ENCODE assay signal across 1 cellular context in genomic region chr2:127439343-127439742, GRCh38.
TF ChIP-seq lines count a peak whose summit lies in the region.

No MANE protein-coding gene starts in this region.

TF ChIP-seq in HepG2, 621 proteins besides CTCF, POLR2A, EP300 and RAD21 (continued from another document and continues in another):
- TF ChIP-seq, protein P1, sequence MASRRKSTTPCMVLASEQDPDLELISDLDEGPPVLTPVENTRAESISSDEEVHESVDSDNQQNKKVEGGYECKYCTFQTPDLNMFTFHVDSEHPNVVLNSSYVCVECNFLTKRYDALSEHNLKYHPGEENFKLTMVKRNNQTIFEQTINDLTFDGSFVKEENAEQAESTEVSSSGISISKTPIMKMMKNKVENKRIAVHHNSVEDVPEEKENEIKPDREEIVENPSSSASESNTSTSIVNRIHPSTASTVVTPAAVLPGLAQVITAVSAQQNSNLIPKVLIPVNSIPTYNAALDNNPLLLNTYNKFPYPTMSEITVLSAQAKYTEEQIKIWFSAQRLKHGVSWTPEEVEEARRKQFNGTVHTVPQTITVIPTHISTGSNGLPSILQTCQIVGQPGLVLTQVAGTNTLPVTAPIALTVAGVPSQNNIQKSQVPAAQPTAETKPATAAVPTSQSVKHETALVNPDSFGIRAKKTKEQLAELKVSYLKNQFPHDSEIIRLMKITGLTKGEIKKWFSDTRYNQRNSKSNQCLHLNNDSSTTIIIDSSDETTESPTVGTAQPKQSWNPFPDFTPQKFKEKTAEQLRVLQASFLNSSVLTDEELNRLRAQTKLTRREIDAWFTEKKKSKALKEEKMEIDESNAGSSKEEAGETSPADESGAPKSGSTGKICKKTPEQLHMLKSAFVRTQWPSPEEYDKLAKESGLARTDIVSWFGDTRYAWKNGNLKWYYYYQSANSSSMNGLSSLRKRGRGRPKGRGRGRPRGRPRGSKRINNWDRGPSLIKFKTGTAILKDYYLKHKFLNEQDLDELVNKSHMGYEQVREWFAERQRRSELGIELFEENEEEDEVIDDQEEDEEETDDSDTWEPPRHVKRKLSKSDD (CRISPR knock-in tag; IDR thresholded peaks at IDR 0.05; ENCODE audit: low read depth), result no peak
- TF ChIP-seq THAP8 (CRISPR knock-in tag; IDR thresholded peaks at IDR 0.05; ENCODE audit: borderline replicate concordance) (no peak), SNAPC5 (CRISPR knock-in tag; IDR thresholded peaks at IDR 0.05; ENCODE audit: borderline replicate concordance) (no peak), ZEB1 (IDR thresholded peaks at IDR 0.05; ENCODE audit: insufficient replicate concordance, low read depth) (no peak), ZNF589 (CRISPR knock-in tag; conservative IDR thresholded peaks at IDR 0.05) (no peak), KDM5A (IDR thresholded peaks at IDR 0.05; ENCODE audit: borderline replicate concordance, low read length) (no peak), ZNF615 (CRISPR knock-in tag; IDR thresholded peaks at IDR 0.05; ENCODE audit: borderline replicate concordance) (no peak), RFXANK (CRISPR knock-in tag; IDR thresholded peaks at IDR 0.05) (no peak), SMAD1 (CRISPR knock-in tag; IDR thresholded peaks at IDR 0.05; ENCODE audit: borderline replicate concordance, low read depth) (no peak), SCMH1 (CRISPR knock-in tag; IDR thresholded peaks at IDR 0.05; ENCODE audit: borderline replicate concordance) (no peak), ZNF839 (CRISPR knock-in tag; IDR thresholded peaks at IDR 0.05; ENCODE audit: borderline replicate concordance) (no peak), ZNF883 (CRISPR knock-in tag; IDR thresholded peaks at IDR 0.05; ENCODE audit: not compliant biosample characterization) (peak; percentile 36), SIX4 (CRISPR knock-in tag; IDR thresholded peaks at IDR 0.05) (no peak), HHEX (CRISPR knock-in tag; IDR thresholded peaks at IDR 0.05) (no peak), TFE3 (CRISPR knock-in tag; IDR thresholded peaks at IDR 0.05) (no peak), TOE1 (CRISPR knock-in tag; IDR thresholded peaks at IDR 0.05) (no peak), ZBTB40 (IDR thresholded peaks at IDR 0.05) (no peak), ZBTB40 (CRISPR knock-in tag; IDR thresholded peaks at IDR 0.05) (0 out of 2 replicates have a peak, but pooled peaks have one; percentile 24), XRCC5 (optimal IDR thresholded peaks at IDR 0.05; ENCODE audit: low read length) (no peak), SNRNP70 (IDR thresholded peaks at IDR 0.05; ENCODE audit: low read depth, low read length) (no peak), RXRA (CRISPR knock-in tag; IDR thresholded peaks at IDR 0.05) (no peak), NFE2L1 (CRISPR knock-in tag; IDR thresholded peaks at IDR 0.05; ENCODE audit: borderline replicate concordance) (no peak), ZNF383 (CRISPR knock-in tag; IDR thresholded peaks at IDR 0.05; ENCODE audit: borderline replicate concordance) (no peak), EED (CRISPR knock-in tag; IDR thresholded peaks at IDR 0.05) (0 out of 2 replicates have a peak, but pooled peaks have one; percentile 28), ZNF644 (CRISPR knock-in tag; IDR thresholded peaks at IDR 0.05; ENCODE audit: low read depth) (no peak), ZNF75D (CRISPR knock-in tag; IDR thresholded peaks at IDR 0.05; ENCODE audit: borderline replicate concordance) (no peak), TBX2 (CRISPR knock-in tag; IDR thresholded peaks at IDR 0.05; ENCODE audit: borderline replicate concordance) (0 out of 2 replicates have a peak, but pooled peaks have one; percentile 21), WIZ (CRISPR knock-in tag; IDR thresholded peaks at IDR 0.05) (no peak), ZNF766 (CRISPR knock-in tag; IDR thresholded peaks at IDR 0.05; ENCODE audit: borderline replicate concordance) (no peak), ZNF460 (CRISPR knock-in tag; IDR thresholded peaks at IDR 0.05; ENCODE audit: borderline replicate concordance) (no peak), ZNF205 (CRISPR knock-in tag; IDR thresholded peaks at IDR 0.05) (no peak), DPF2 (CRISPR knock-in tag; IDR thresholded peaks at IDR 0.05; ENCODE audit: borderline replicate concordance, low read depth) (no peak), KDM5B (CRISPR knock-in tag; IDR thresholded peaks at IDR 0.05; ENCODE audit: borderline replicate concordance) (peak; percentile 30; the same call in 1 of the 2 replicates), ZNF138 (CRISPR knock-in tag; IDR thresholded peaks at IDR 0.05; ENCODE audit: low read depth) (no peak; the same call in 1 of the 2 replicates), TAF1 (CRISPR knock-in tag; IDR thresholded peaks at IDR 0.05) (no peak), ZFP41 (CRISPR knock-in tag; IDR thresholded peaks at IDR 0.05; ENCODE audit: borderline replicate concordance) (no peak), ZNF737 (CRISPR knock-in tag; IDR thresholded peaks at IDR 0.05; ENCODE audit: borderline replicate concordance) (no peak), CHD2 (IDR thresholded peaks at IDR 0.05; ENCODE audit: low read depth, low read length) (no peak), POLR2G (IDR thresholded peaks at IDR 0.05; ENCODE audit: low read depth, low read length) (no peak), MXD1 (CRISPR knock-in tag; IDR thresholded peaks at IDR 0.05) (peak; percentile 58; the same call in 1 of the 2 replicates)
- TF ChIP-seq, protein P2, sequence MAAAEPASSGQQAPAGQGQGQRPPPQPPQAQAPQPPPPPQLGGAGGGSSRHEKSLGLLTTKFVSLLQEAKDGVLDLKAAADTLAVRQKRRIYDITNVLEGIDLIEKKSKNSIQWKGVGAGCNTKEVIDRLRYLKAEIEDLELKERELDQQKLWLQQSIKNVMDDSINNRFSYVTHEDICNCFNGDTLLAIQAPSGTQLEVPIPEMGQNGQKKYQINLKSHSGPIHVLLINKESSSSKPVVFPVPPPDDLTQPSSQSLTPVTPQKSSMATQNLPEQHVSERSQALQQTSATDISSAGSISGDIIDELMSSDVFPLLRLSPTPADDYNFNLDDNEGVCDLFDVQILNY (CRISPR knock-in tag; conservative IDR thresholded peaks at IDR 0.05), result no peak
- TF ChIP-seq, protein P3, sequence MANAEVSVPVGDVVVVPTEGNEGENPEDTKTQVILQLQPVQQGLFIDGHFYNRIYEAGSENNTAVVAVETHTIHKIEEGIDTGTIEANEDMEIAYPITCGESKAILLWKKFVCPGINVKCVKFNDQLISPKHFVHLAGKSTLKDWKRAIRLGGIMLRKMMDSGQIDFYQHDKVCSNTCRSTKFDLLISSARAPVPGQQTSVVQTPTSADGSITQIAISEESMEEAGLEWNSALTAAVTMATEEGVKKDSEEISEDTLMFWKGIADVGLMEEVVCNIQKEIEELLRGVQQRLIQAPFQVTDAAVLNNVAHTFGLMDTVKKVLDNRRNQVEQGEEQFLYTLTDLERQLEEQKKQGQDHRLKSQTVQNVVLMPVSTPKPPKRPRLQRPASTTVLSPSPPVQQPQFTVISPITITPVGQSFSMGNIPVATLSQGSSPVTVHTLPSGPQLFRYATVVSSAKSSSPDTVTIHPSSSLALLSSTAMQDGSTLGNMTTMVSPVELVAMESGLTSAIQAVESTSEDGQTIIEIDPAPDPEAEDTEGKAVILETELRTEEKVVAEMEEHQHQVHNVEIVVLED (CRISPR knock-in tag; IDR thresholded peaks at IDR 0.05; ENCODE audit: borderline replicate concordance), result no peak
- TF ChIP-seq, protein P4, sequence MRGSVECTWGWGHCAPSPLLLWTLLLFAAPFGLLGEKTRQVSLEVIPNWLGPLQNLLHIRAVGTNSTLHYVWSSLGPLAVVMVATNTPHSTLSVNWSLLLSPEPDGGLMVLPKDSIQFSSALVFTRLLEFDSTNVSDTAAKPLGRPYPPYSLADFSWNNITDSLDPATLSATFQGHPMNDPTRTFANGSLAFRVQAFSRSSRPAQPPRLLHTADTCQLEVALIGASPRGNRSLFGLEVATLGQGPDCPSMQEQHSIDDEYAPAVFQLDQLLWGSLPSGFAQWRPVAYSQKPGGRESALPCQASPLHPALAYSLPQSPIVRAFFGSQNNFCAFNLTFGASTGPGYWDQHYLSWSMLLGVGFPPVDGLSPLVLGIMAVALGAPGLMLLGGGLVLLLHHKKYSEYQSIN (CRISPR knock-in tag; IDR thresholded peaks at IDR 0.05; ENCODE audit: borderline replicate concordance), result no peak
- TF ChIP-seq, protein P5, sequence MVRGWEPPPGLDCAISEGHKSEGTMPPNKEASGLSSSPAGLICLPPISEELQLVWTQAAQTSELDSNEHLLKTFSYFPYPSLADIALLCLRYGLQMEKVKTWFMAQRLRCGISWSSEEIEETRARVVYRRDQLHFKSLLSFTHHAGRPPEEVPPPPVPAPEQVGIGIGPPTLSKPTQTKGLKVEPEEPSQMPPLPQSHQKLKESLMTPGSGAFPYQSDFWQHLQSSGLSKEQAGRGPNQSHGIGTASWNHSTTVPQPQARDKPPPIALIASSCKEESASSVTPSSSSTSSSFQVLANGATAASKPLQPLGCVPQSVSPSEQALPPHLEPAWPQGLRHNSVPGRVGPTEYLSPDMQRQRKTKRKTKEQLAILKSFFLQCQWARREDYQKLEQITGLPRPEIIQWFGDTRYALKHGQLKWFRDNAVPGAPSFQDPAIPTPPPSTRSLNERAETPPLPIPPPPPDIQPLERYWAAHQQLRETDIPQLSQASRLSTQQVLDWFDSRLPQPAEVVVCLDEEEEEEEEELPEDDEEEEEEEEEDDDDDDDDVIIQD (CRISPR knock-in tag; IDR thresholded peaks at IDR 0.05; ENCODE audit: low read depth), result no peak
